ENCODE assay signal across 8 cellular contexts in genomic region chr15:84653584-84653909, GRCh38. TPM values are rescaled to one million over a fixed set of nuclear protein-coding genes. Genes with fewer than 3 reads are reported as not detected.
A peak's percentile ranks its signal among the peaks of the same experiment; 100 is the strongest.
DNase-seq lines count a peak whose midpoint lies in the region; ATAC-seq and TF ChIP-seq lines count a peak whose summit lies in the region.

No MANE protein-coding gene starts in this region.

- H3K4me1 Mint-ChIP-seq in activated naive CD4-positive, alpha-beta T cell treated with anti-CD3 and anti-CD28 coated beads, Interleukin-2, amount 50 U/mL, for 24 hours, result peaks cover 43% of the 10 kb centered on the region
- H3K4me1 Mint-ChIP-seq in memory B cell, result peaks cover 29% of the 10 kb centered on the region

- H3K27ac ChIP-seq in urinary bladder (ENCODE audit: low read depth), result peak overlapping the region; percentile 68

- in situ Hi-C loops in astrocyte of the spinal cord (cut with HindIII; ENCODE audit: low sequenced_read_pairs), result no loop called here

- ATAC-seq in memory B cell (ENCODE audit: low read depth) (no peak), HG03025 (IDR thresholded peaks at IDR 0.05; ENCODE audit: low FRiP score, unreplicated experiment) (no peak)

- H3K36me3 Mint-ChIP-seq in activated naive CD4-positive, alpha-beta T cell treated with anti-CD3 and anti-CD28 coated beads, Interleukin-2, amount 50 U/mL, for 24 hours, result peaks cover 13% of the 10 kb centered on the region
- peaks cover 15% of the 10 kb centered on the region for H3K36me3 Mint-ChIP-seq in memory B cell

- no peaks in the 10 kb centered on the region for H3K27me3 Mint-ChIP-seq in activated naive CD4-positive, alpha-beta T cell treated with anti-CD3 and anti-CD28 coated beads, Interleukin-2, amount 50 U/mL, for 24 hours
- H3K27me3 Mint-ChIP-seq in memory B cell, result no peaks in the 10 kb centered on the region

- no peak for DNase-seq in activated naive CD4-positive, alpha-beta T cell treated with Interleukin-2 at 50 U/mL for 16 hours
- DNase-seq in astrocyte of the spinal cord (ENCODE audit: low read depth, low spot score) (no peak), memory B cell (ENCODE audit: low spot score in 2 of 2) (no peak), NCI-H1930 (lab: John Stamatoyannopoulos, UW) (no peak), NCI-H1694 (lab: John Stamatoyannopoulos, UW) (no peak)

- H3K4me1 ChIP-seq in urinary bladder (ENCODE audit: insufficient read depth), result no peaks in the 10 kb centered on the region

- H3K4me3 Mint-ChIP-seq in activated naive CD4-positive, alpha-beta T cell treated with anti-CD3 and anti-CD28 coated beads, Interleukin-2, amount 50 U/mL, for 24 hours, result peak overlapping the region; percentile 96
- H3K4me3 Mint-ChIP-seq in memory B cell, result peak overlapping the region; percentile 99

- WGBS in urinary bladder, result 15% methylated on average over 7 of the region's 7 CpGs

- H3K4me3 ChIP-seq in astrocyte of the spinal cord (ENCODE audit: low read depth, low read length) (peak overlapping the region; percentile 72), urinary bladder (ENCODE audit: low read depth, low read length) (peak overlapping the region; percentile 83)

- no peaks in the 10 kb centered on the region for H3K9me3 Mint-ChIP-seq in activated naive CD4-positive, alpha-beta T cell treated with anti-CD3 and anti-CD28 coated beads, Interleukin-2, amount 50 U/mL, for 24 hours
- no peaks in the 10 kb centered on the region for H3K9me3 Mint-ChIP-seq in memory B cell

- no peaks in the 10 kb centered on the region for H3K36me3 ChIP-seq in urinary bladder (ENCODE audit: insufficient read depth)

- TF ChIP-seq CTCF in astrocyte of the spinal cord (IDR thresholded peaks at IDR 0.05; ENCODE audit: low read depth, low read length), result no peak

- H3K27ac Mint-ChIP-seq in activated naive CD4-positive, alpha-beta T cell treated with anti-CD3 and anti-CD28 coated beads, Interleukin-2, amount 50 U/mL, for 24 hours, result peak overlapping the region; percentile 95
- H3K27ac Mint-ChIP-seq in memory B cell, result peak overlapping the region; percentile 98

RNA-seq across cellular contexts. Expression of gene WDR73, which starts 0.5 kb away (rescaled TPM):
- total RNA-seq in urinary bladder, result 39.1 TPM
- polyA plus RNA-seq in urinary bladder, result 18.5 TPM

RNA-seq across cellular contexts. Expression of gene NMB, which starts 4.5 kb away (rescaled TPM):
- 1.6 TPM for total RNA-seq in urinary bladder
- 11.3 TPM for polyA plus RNA-seq in urinary bladder

RNA-seq across cellular contexts. Expression of gene ZSCAN2, which starts 52.7 kb away (rescaled TPM):
- total RNA-seq in urinary bladder, result 11.7 TPM
- polyA plus RNA-seq in urinary bladder, result 6.6 TPM
